Comparison of ENCODE assay signal across 7 cellular contexts in the genomic region with DNA sequence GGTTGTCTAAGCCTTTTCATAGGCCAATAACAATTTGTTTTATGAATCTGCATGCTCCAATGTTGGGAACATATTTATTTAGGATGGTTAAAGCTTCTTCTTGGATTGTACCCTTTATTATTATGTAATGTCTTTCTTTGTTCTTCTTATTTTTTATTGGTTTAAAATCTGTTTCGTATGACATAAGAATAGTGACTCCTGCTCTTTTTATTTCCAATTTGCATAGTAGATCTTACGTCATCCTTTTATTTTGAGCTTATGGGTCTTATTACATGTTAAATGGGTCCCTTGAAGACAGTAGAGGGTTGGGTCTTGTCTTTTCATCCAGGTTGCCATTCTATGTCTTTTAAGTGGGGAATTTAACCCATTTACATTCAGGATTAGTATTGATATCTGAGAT.
"Had no signal": no experiment of that assay in that cellular context is flagged by ENCODE, and none has a peak within 500 bp of the region (broad histone marks: within the 10 kb centered on the region; RNA-seq: fewer than 3 reads in every experiment).

No MANE protein-coding gene starts in this region.

- H3K27ac ChIP-seq: HL-60, KMS-11 had no signal

- H3K4me2 ChIP-seq: KMS-11 had no signal

- H3K9ac ChIP-seq: KMS-11 had no signal

- H3K4me3 ChIP-seq: K562 had no signal

- DNase-seq: IMR-90, KBM-7, KG1 had no signal

- ATAC-seq: K562 had no signal

- FAIRE-seq: HTR-8/SVneo, K562 had no signal
